ENCODE assay signal across 1 cellular context in genomic region chr7:55132890-55133551, GRCh38.
TF ChIP-seq lines count a peak whose summit lies in the region.

No MANE protein-coding gene starts in this region.

TF ChIP-seq in A549, 52 proteins besides CTCF, POLR2A, EP300 and RAD21 (continued from another document):
- TF ChIP-seq MAZ (IDR thresholded peaks at IDR 0.05; ENCODE audit: borderline replicate concordance, low read depth, low read length) (no peak), EHF (CRISPR knock-in tag; IDR thresholded peaks at IDR 0.05) (0 out of 2 replicates have a peak, but pooled peaks have one; percentile 5), JUNB (IDR thresholded peaks at IDR 0.05) (peak; percentile 98), HOXA7 (CRISPR knock-in tag; IDR thresholded peaks at IDR 0.05) (no peak), ZSCAN20 (CRISPR knock-in tag; IDR thresholded peaks at IDR 0.05) (no peak), RARB (CRISPR knock-in tag; IDR thresholded peaks at IDR 0.05) (no peak), CHD4 (IDR thresholded peaks at IDR 0.05; ENCODE audit: borderline replicate concordance) (no peak), ZFP36 (IDR thresholded peaks at IDR 0.05; ENCODE audit: borderline replicate concordance, partially characterized antibody) (no peak), FOSB (CRISPR knock-in tag; IDR thresholded peaks at IDR 0.05) (no peak), TFCP2L1 (CRISPR knock-in tag; IDR thresholded peaks at IDR 0.05) (no peak), E2F6 (IDR thresholded peaks at IDR 0.05; ENCODE audit: borderline replicate concordance, low read depth) (no peak), JUN (IDR thresholded peaks at IDR 0.05) (peak; percentile 50 to 71; a peak in 2 of 5 replicates), PHF8 (IDR thresholded peaks at IDR 0.05; ENCODE audit: borderline replicate concordance, low read depth) (no peak), BCL3 (IDR thresholded peaks at IDR 0.05) (peak; percentile 87; the same call in 2 of the 3 replicates), NFE2L2 (conservative IDR thresholded peaks at IDR 0.05; ENCODE audit: low read length) (no peak), RCOR1 (IDR thresholded peaks at IDR 0.05; ENCODE audit: low read depth, low read length) (no peak), RNF2 (IDR thresholded peaks at IDR 0.05; ENCODE audit: borderline replicate concordance, low read depth) (no peak), ELK1 (IDR thresholded peaks at IDR 0.05; ENCODE audit: low read depth, low read length) (no peak), HOXB13 (CRISPR knock-in tag; IDR thresholded peaks at IDR 0.05; ENCODE audit: low read depth) (no peak), RFX5 (IDR thresholded peaks at IDR 0.05) (no peak), ZNF302 (CRISPR knock-in tag; IDR thresholded peaks at IDR 0.05) (no peak), HES2 (IDR thresholded peaks at IDR 0.05) (no peak), PBX3 (IDR thresholded peaks at IDR 0.05) (peak; percentile 76; the same call in 1 of the 2 replicates), NPAS2 (CRISPR knock-in tag; IDR thresholded peaks at IDR 0.05; ENCODE audit: borderline replicate concordance) (no peak), CBX2 (IDR thresholded peaks at IDR 0.05; ENCODE audit: borderline replicate concordance, low read depth) (no peak), CHD2 (IDR thresholded peaks at IDR 0.05; ENCODE audit: low read length, partially characterized antibody) (no peak), HEYL (CRISPR knock-in tag; IDR thresholded peaks at IDR 0.05) (no peak), SMC3 (IDR thresholded peaks at IDR 0.05) (no peak; the same call in 1 of the 3 replicates), ESRRA (IDR thresholded peaks at IDR 0.05; ENCODE audit: borderline replicate concordance, low read length) (no peak), KDM1A (IDR thresholded peaks at IDR 0.05; ENCODE audit: low read depth) (no peak), FOXS1 (CRISPR knock-in tag; IDR thresholded peaks at IDR 0.05) (no peak), FOSL2 (IDR thresholded peaks at IDR 0.05) (peak; percentile 99), FOSL2 (CRISPR knock-in tag; IDR thresholded peaks at IDR 0.05) (peak; percentile 99), MAX (IDR thresholded peaks at IDR 0.05) (peak; percentile 94), EHMT2 (IDR thresholded peaks at IDR 0.05; ENCODE audit: low read depth) (no peak), SREBF2 (IDR thresholded peaks at IDR 0.05) (no peak), MYC (IDR thresholded peaks at IDR 0.05; ENCODE audit: borderline replicate concordance, low read length) (no peak), BHLHE40 (IDR thresholded peaks at IDR 0.05; ENCODE audit: low read depth, low read length) (peak; percentile 72), HOXB5 (CRISPR knock-in tag; IDR thresholded peaks at IDR 0.05) (no peak; the same call in 1 of the 2 replicates), MAFK (IDR thresholded peaks at IDR 0.05; ENCODE audit: partially characterized antibody) (no peak), USF2 (IDR thresholded peaks at IDR 0.05) (0 out of 2 replicates have a peak, but pooled peaks have one; percentile 28)
